ENCODE assay signal across 9 cellular contexts in genomic region chr3:197454014-197454413, GRCh38.
DNase-seq lines count a peak whose midpoint lies in the region; ATAC-seq, FAIRE-seq and TF ChIP-seq lines count a peak whose summit lies in the region.
"Had no signal": no experiment of that assay in that cellular context is flagged by ENCODE, and none has a peak within 500 bp of the region (broad histone marks: within the 10 kb centered on the region; RNA-seq: fewer than 3 reads in every experiment).

No MANE protein-coding gene starts in this region.

- CTCF ChIA-PET in activated B cell treated with CpG ODN at 0.5 μM for 24 hours (lab: Charles Lee) = interaction anchor here (1.2 to 1.9 kb wide), 2 partner anchors 197 to 229 kb away, joined by 4 to 14 read pairs; no protein-coding TSS in a partner anchor

- H3K27me3 Mint-ChIP-seq in activated B cell treated with CpG ODN at 0.5 μM for 24 hours = peaks cover 5% of the 10 kb centered on the region

- TF ChIP-seq CTCF in D721Med (IDR thresholded peaks at IDR 0.05; ENCODE audit: insufficient read depth, missing control alignments) = peak; percentile 57
- TF ChIP-seq CTCF in activated B cell treated with CpG ODN at 0.5 μM for 24 hours (IDR thresholded peaks at IDR 0.05) = no peak

- intact Hi-C loops in activated B cell treated with CpG ODN at 0.5 μM for 24 hours (cut with micrococcal nuclease) = loop anchor here (5.0 kb wide), 1 partner anchor 197 kb away; no protein-coding TSS in a partner anchor

- POLR2A ChIA-PET in activated B cell treated with CpG ODN at 0.5 μM for 24 hours (lab: Charles Lee) = no interaction called here

- DNase-seq in D721Med (ENCODE audit: insufficient read length, low spot score) = no peak
- DNase-seq in activated B cell treated with CpG ODN at 0.5 μM for 24 hours = no peak
- peak; percentile 15 for DNase-seq in midbrain (lab: John Stamatoyannopoulos, UW)
- no peak for DNase-seq in putamen (ENCODE audit: low spot score)
- no peak for DNase-seq in SKM-1 (lab: John Stamatoyannopoulos, UW; ENCODE audit: unreplicated experiment)
- DNase-seq: activated CD8-positive, alpha-beta memory T cell treated with anti-CD3 and anti-CD28 coated beads for 24 hours had no signal

- H3K4me3 Mint-ChIP-seq in activated B cell treated with CpG ODN at 0.5 μM for 24 hours = peak overlapping the region; percentile 2

- no peaks in the 10 kb centered on the region for H3K9me3 Mint-ChIP-seq in activated B cell treated with CpG ODN at 0.5 μM for 24 hours

- H3K27ac Mint-ChIP-seq in activated B cell treated with CpG ODN at 0.5 μM for 24 hours = no peak overlapping the region

- peak; percentile 42 for ATAC-seq in GM21723 (IDR thresholded peaks at IDR 0.05; ENCODE audit: unreplicated experiment)
- no peak for ATAC-seq in activated B cell treated with CpG ODN at 0.5 μM for 24 hours (ENCODE audit: low read depth)
- ATAC-seq in GM18870 (IDR thresholded peaks at IDR 0.05; ENCODE audit: unreplicated experiment) = no peak
- ATAC-seq in HG02763 (IDR thresholded peaks at IDR 0.05; ENCODE audit: unreplicated experiment) = no peak

- peaks cover 14% of the 10 kb centered on the region for H3K4me1 Mint-ChIP-seq in activated B cell treated with CpG ODN at 0.5 μM for 24 hours

- no peak for FAIRE-seq in D721Med (lab: Jason Lieb, UNC)

- peaks cover 4% of the 10 kb centered on the region for H3K36me3 Mint-ChIP-seq in activated B cell treated with CpG ODN at 0.5 μM for 24 hours (ENCODE audit: low read depth)
